ENCODE assay signal across 8 cellular contexts in the genomic region with DNA sequence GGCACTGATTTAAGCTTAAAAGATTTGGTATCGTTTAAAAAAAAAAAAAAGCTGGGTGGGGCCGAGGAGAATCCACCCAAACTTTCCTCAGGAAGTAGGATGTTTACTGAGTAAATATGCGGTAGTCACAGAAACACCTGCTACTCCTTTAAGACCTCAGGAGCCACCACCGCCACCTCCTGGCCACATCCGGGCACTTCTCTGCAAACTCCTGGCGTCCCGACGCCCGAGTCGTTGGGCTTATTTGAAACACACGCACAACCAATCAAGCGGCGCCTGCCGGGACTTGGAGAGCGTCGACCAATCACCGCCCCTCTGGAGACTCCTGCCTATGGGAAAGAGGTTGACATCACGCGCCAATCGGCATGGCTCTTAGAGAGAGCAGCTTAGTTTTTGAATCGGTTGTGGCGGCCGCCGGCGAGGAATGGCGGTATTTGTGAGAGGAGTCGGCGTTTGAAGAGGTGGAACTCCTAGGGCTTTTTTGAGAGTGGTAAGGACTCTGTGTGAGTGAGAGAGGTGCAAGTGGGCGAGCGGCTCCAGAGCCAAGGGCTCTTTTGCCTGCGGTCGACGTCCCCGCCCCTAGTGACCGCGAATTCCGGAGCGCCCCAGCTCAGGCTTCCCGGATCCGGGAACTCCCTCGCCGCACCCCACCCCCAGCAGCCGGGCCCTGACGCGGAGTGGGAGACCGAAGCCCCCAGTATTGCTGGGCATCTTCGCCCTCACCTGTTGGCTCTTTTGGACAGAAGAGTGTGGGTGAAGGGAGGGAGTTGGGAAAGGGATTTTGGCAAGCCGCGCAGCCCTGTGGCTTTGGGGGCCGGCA. TPM values are rescaled to one million over a fixed set of nuclear protein-coding genes. Genes with fewer than 3 reads are reported as not detected.
DNase-seq lines count a peak whose midpoint lies in the region; ATAC-seq and TF ChIP-seq lines count a peak whose summit lies in the region.

A gene with protein sequence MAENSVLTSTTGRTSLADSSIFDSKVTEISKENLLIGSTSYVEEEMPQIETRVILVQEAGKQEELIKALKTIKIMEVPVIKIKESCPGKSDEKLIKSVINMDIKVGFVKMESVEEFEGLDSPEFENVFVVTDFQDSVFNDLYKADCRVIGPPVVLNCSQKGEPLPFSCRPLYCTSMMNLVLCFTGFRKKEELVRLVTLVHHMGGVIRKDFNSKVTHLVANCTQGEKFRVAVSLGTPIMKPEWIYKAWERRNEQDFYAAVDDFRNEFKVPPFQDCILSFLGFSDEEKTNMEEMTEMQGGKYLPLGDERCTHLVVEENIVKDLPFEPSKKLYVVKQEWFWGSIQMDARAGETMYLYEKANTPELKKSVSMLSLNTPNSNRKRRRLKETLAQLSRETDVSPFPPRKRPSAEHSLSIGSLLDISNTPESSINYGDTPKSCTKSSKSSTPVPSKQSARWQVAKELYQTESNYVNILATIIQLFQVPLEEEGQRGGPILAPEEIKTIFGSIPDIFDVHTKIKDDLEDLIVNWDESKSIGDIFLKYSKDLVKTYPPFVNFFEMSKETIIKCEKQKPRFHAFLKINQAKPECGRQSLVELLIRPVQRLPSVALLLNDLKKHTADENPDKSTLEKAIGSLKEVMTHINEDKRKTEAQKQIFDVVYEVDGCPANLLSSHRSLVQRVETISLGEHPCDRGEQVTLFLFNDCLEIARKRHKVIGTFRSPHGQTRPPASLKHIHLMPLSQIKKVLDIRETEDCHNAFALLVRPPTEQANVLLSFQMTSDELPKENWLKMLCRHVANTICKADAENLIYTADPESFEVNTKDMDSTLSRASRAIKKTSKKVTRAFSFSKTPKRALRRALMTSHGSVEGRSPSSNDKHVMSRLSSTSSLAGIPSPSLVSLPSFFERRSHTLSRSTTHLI (plus strand): TSS at position 359 of the 820 bp plus-strand sequence. CDS start 3,805 bp downstream, outside the sequence.

- H3K36me3 ChIP-seq in heart left ventricle (peaks cover 0 to 3% (median 0%) of the 10 kb centered on the region in 9 donors), upper lobe of left lung (no peaks in the 10 kb centered on the region)

- H3K4me3 ChIP-seq in heart left ventricle = peak within 1 kb of the TSS; percentile 40 to 88 (median 74)
- H3K4me3 ChIP-seq in upper lobe of left lung = peak within 1 kb of the TSS; percentile 75 to 98 (median 96)

- in situ Hi-C loops in GM13976 (cut with MboI; ENCODE audit: low sequenced_read_pairs, unreplicated experiment) = no loop called here

- TF ChIP-seq POLR2A in heart left ventricle (IDR thresholded peaks at IDR 0.05) = peak in 1 of 2 donors; percentile 25
- TF ChIP-seq POLR2A in upper lobe of left lung (IDR thresholded peaks at IDR 0.05) = peak in 3 of 4 donors; percentile 21 to 31 (median 25)

- H3K27ac ChIP-seq in heart left ventricle = peak within 1 kb of the TSS; percentile 14 to 86 (median 81)
- H3K27ac ChIP-seq in upper lobe of left lung = peak within 1 kb of the TSS; percentile 80 to 91 (median 84)

- intact Hi-C loops in heart left ventricle (cut with DNase I) = loop anchor here in 5 of 10 donors (1.0 to 5.0 kb wide), 5 partner anchors 38 to 78 kb away; a partner anchor contains a TSS

- 0 to 2% (median 0%) methylated on average over 20 to 50 of the region's 50 CpGs for WGBS in heart left ventricle, 4 donors
- 0 to 2% methylated on average over 22 to 50 of the region's 50 CpGs for WGBS in upper lobe of left lung, 2 donors

- H3K4me1 ChIP-seq in heart left ventricle (peaks cover 0 to 25% (median 9%) of the 10 kb centered on the region in 12 donors), upper lobe of left lung (peaks cover 16 to 26% (median 18%) of the 10 kb centered on the region in 4 donors)

- peak; percentile 69 for TF ChIP-seq CTCF in GM13976 (IDR thresholded peaks at IDR 0.05; ENCODE audit: borderline replicate concordance, control extremely low read depth, extremely low read depth, insufficient read depth, missing control alignments)
- peak; percentile 65 to 92 (median 78) for TF ChIP-seq CTCF in heart left ventricle (IDR thresholded peaks at IDR 0.05)
- TF ChIP-seq CTCF in upper lobe of left lung (IDR thresholded peaks at IDR 0.05) = peak; percentile 62 to 86 (median 82)

- H3K27me3 ChIP-seq in heart left ventricle (no peaks in the 10 kb centered on the region), upper lobe of left lung (no peaks in the 10 kb centered on the region)

- DNase-seq in GM13976 (ENCODE audit: low spot score) (peak; percentile 98), NCI-H146 (lab: John Stamatoyannopoulos, UW) (peak; percentile 100), T-helper 1 cell (peak; percentile 94 to 100 (median 96)), amniotic epithelial cell (ENCODE audit: low read depth) (peak; percentile 99), heart left ventricle (peak; percentile 98 to 100 (median 98)), pons (ENCODE audit: low spot score) (peak; percentile 100), upper lobe of left lung (peak; percentile 93 to 100)

- peak in 2 of 4 donors; percentile 53 to 63 for TF ChIP-seq EP300 in upper lobe of left lung (IDR thresholded peaks at IDR 0.05)

- H3K9me3 ChIP-seq in heart left ventricle (no peaks in the 10 kb centered on the region), upper lobe of left lung (no peaks in the 10 kb centered on the region)

- ATAC-seq in HG02870 (IDR thresholded peaks at IDR 0.05; ENCODE audit: unreplicated experiment) (peak; percentile 97), heart left ventricle (peak; percentile 98 to 100 (median 100)), upper lobe of left lung (ENCODE audit: low FRiP score in 2 of 2) (peak; percentile 98 to 99)

RNA-seq across cellular contexts. Expression of the gene that starts here (rescaled TPM):
- total RNA-seq in heart left ventricle (1 to 10 TPM; 3.4 to 9.1 (median 4.4) TPM), upper lobe of left lung (10 to 100 TPM in 5 of 6 donors, 1 to 10 TPM in 1; 7.1 to 18.7 (median 13.7) TPM)
- polyA plus RNA-seq in heart left ventricle = 1 to 10 TPM; 1.6 to 5.9 TPM

Comparison
In these comparisons a context has a peak if more than half of its experiments do, and no peak if none do; other contexts are left out.
1. Peak in every context shown above with its lines: DNase-seq, ATAC-seq, H3K4me3 ChIP-seq and H3K27ac ChIP-seq.